ENCODE assay signal across 8 cellular contexts in the genomic region with DNA sequence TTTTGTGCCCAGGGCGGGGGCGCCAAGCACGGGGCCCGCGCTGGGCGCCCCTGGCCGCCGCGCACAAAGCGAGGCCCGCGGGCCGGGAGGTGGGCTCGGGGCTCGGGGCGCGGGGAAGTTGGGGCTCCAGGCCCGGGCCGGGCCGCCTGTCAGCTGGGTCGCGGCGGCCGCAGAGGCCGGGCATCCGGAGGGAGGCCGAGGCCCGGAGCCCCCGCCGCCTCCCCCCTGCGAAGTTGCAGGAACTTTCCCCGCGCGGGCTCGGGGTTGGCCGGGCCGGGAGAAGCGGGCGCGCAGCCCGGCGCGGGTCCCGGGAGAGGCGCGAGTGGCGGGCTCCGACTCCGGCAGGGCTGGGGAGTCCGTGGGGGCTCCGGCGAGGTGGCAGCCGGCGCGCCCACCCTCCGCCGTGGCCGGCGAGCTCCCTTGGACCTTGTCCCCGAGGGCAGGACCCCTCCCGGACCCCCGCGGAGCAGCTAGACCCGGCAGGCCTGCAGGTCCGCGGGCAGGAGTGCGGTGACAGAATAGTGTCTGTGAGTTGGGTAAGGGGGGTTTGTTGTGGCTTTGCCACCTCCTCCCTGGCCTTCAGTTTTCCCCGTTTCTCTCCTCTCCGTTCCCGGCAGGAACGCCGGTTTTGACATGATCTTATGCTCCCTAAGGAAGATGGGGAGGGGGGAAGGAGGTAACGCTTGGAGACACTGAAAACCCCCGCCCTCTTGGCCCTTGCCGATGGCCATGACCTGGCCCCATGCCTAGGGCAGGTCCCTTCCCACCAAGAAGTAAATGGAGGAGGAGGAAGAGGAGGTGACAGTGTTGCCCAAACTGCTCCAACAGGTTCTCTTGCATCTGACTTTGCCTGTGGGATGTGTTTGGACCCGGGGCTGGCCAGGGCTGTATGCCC. TPM values are rescaled to one million over a fixed set of nuclear protein-coding genes. Genes with fewer than 3 reads are reported as not detected.
A peak's percentile ranks its signal among the peaks of the same experiment; 100 is the strongest.
DNase-seq lines count a peak whose midpoint lies in the region; ATAC-seq and TF ChIP-seq lines count a peak whose summit lies in the region.

No MANE protein-coding gene starts in this region.

- no peak overlapping the region for H2AFZ ChIP-seq in Loucy (ENCODE audit: low read length)
- H2AFZ ChIP-seq in smooth muscle cell (ENCODE audit: low read depth): no peak overlapping the region

- H3K36me3 ChIP-seq in Loucy (ENCODE audit: insufficient read depth, low read length): no peaks in the 10 kb centered on the region
- no peaks in the 10 kb centered on the region for H3K36me3 ChIP-seq in iPS-18a (ENCODE audit: control insufficient read depth, low read depth, low read length)
- H3K36me3 ChIP-seq in smooth muscle cell (ENCODE audit: low read depth): no peaks in the 10 kb centered on the region

- peak overlapping the region; percentile 90 for H3K4me2 ChIP-seq in Loucy (ENCODE audit: low read depth, low read length, poor library complexity, severe bottlenecking)
- peak overlapping the region; percentile 99 for H3K4me2 ChIP-seq in smooth muscle cell

- no peaks in the 10 kb centered on the region for H3F3A ChIP-seq in Loucy (ENCODE audit: low read depth)
- no peaks in the 10 kb centered on the region for H3F3A ChIP-seq in smooth muscle cell (ENCODE audit: low read depth)

- H3K4me3 ChIP-seq in AG09309 (ENCODE audit: control insufficient read depth, low read depth, low read length) (peak overlapping the region; percentile 61), Loucy (ENCODE audit: low read length, poor library complexity, severe bottlenecking) (peak overlapping the region; percentile 87), iPS-18a (ENCODE audit: low read length) (peak overlapping the region; percentile 64), smooth muscle cell (peak overlapping the region; percentile 79)

- H4K20me1 ChIP-seq in Loucy (ENCODE audit: insufficient read depth, low read length, poor library complexity, severe bottlenecking): peaks cover 33% of the 10 kb centered on the region
- peaks cover 50% of the 10 kb centered on the region for H4K20me1 ChIP-seq in smooth muscle cell (ENCODE audit: low read depth)

- no peaks in the 10 kb centered on the region for H3K27me3 ChIP-seq in Loucy (ENCODE audit: insufficient read depth, low read length, poor library complexity, severe bottlenecking)
- peaks cover 21% of the 10 kb centered on the region for H3K27me3 ChIP-seq in iPS-18a (ENCODE audit: control insufficient read depth, insufficient read depth, low read length)
- no peaks in the 10 kb centered on the region for H3K27me3 ChIP-seq in smooth muscle cell (ENCODE audit: low read depth)

- WGBS in smooth muscle cell (ENCODE audit: low lambda C conversion rate): 2% methylated on average over 39 of the region's 76 CpGs

- TF ChIP-seq CTCF in AG09309 (IDR thresholded peaks at IDR 0.05; ENCODE audit: control insufficient read depth, insufficient read depth, low read depth, low read length, missing control alignments) (no peak), Loucy (conservative IDR thresholded peaks at IDR 0.05; ENCODE audit: low read length) (no peak), smooth muscle cell (IDR thresholded peaks at IDR 0.05; ENCODE audit: borderline replicate concordance, insufficient read depth, poor library complexity, severe bottlenecking) (no peak)

- H3K9me2 ChIP-seq in Loucy (replicated peaks; ENCODE audit: low read depth, low read length): no peaks in the 10 kb centered on the region

- peaks cover 69% of the 10 kb centered on the region for H3K79me2 ChIP-seq in Loucy (ENCODE audit: insufficient read depth, low read length)
- H3K79me2 ChIP-seq in smooth muscle cell (ENCODE audit: low read depth): peaks cover 66% of the 10 kb centered on the region

- H3K4me1 ChIP-seq in Loucy (ENCODE audit: insufficient read depth, low read length, poor library complexity, severe bottlenecking) (peaks cover 54% of the 10 kb centered on the region), iPS-18a (ENCODE audit: control insufficient read depth, low read depth, low read length) (peaks cover 20% of the 10 kb centered on the region), smooth muscle cell (ENCODE audit: low read depth) (peaks cover 20% of the 10 kb centered on the region)

- ATAC-seq in GM19025 (IDR thresholded peaks at IDR 0.05; ENCODE audit: low read depth, unreplicated experiment): peak; percentile 16
- ATAC-seq in HG02840 (IDR thresholded peaks at IDR 0.05; ENCODE audit: low FRiP score, unreplicated experiment): no peak

- H3K9ac ChIP-seq in Loucy (ENCODE audit: low read depth, low read length, poor library complexity, severe bottlenecking): peak overlapping the region; percentile 86
- H3K9ac ChIP-seq in iPS-18a (ENCODE audit: low read length): peak overlapping the region; percentile 28
- H3K9ac ChIP-seq in smooth muscle cell (ENCODE audit: low read depth): peak overlapping the region; percentile 62

- H3K27ac ChIP-seq in iPS-18a (ENCODE audit: low read length) (no peak overlapping the region), smooth muscle cell (ENCODE audit: low read depth) (no peak overlapping the region)

- no peaks in the 10 kb centered on the region for H3K9me3 ChIP-seq in Loucy (ENCODE audit: insufficient read depth, low read depth, low read length)
- no peaks in the 10 kb centered on the region for H3K9me3 ChIP-seq in iPS-18a (ENCODE audit: control insufficient read depth, low read depth, low read length)
- H3K9me3 ChIP-seq in smooth muscle cell (replicated peaks; ENCODE audit: low read depth): no peaks in the 10 kb centered on the region

- DNase-seq in AG09309 (ENCODE audit: low read depth): no peak
- peak; percentile 56 for DNase-seq in astrocyte of the hippocampus (ENCODE audit: low read depth, low spot score)
- DNase-seq in smooth muscle cell (lab: John Stamatoyannopoulos, UW; ENCODE audit: unreplicated experiment): no peak
- no peak for DNase-seq in AML-193 (lab: John Stamatoyannopoulos, UW)

RNA-seq across cellular contexts. Expression of a gene that starts 0.9 kb away (rescaled TPM):
- total RNA-seq in smooth muscle cell: 18.0 and 18.3 TPM in 2 replicates
- 11.1 and 13.0 TPM in 2 replicates for polyA plus RNA-seq in smooth muscle cell

Comparison
In these comparisons a context has a peak if more than half of its experiments do, and no peak if none do; other contexts are left out.
1. H3K9ac ChIP-seq: peak in every context shown above with its lines; median percentile 86 in Loucy; 62 in smooth muscle cell; 28 in iPS-18a.